ENCODE assay signal across 7 cellular contexts in the genomic region with DNA sequence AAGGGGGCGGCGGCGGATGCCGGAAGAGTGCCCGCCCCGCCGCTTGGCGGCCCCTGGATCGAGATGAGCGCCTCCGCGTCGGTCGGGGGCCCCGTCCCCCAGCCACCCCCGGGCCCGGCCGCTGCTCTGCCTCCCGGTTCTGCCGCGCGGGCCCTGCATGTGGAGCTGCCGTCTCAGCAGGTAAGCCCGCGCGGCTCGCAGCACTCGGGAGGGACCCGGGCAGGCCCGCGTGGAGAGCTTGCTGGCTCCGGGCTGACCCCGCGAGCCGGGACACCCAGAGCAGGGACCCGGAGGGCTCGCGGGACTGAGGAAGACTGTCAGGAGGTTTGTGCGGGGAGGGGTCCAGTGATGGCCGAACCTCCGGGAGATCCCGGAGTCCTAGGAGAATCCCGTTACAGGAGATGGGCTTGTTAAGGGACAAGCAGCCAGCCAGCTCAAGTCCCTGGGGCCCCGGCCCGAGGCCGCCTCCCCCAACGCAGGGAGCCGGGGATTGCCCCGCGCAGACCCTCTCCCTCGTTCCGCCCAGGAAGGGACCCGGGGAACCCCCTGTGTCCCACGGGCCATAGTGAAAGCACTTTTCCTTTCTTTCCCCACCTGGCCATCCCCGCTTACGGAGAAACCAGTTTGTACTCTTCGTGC. TPM values are rescaled to one million over a fixed set of nuclear protein-coding genes. Genes with fewer than 3 reads are reported as not detected.
DNase-seq lines count a peak whose midpoint lies in the region; ATAC-seq and TF ChIP-seq lines count a peak whose summit lies in the region.

No MANE protein-coding gene starts in this region.

- H3K9me3 ChIP-seq in heart right ventricle, result no peaks in the 10 kb centered on the region

- H3K36me3 ChIP-seq in heart right ventricle, result no peaks in the 10 kb centered on the region

- intact Hi-C loops in heart right ventricle (cut with DNase I) (no loop called here), sciatic nerve (cut with DNase I) (no loop called here)

- TF ChIP-seq CTCF in HFFc6 (IDR thresholded peaks at IDR 0.05) (no peak), heart right ventricle (IDR thresholded peaks at IDR 0.05) (no peak)

- H3K27ac ChIP-seq in heart right ventricle, result peak overlapping the region; percentile 68 to 98 (median 94)

- no peaks in the 10 kb centered on the region; the same call in 1 of the 2 replicates for H3K27me3 Mint-ChIP-seq in HFFc6 (ENCODE audit: insufficient read depth)

- DNase-seq in HFFc6, result peak; percentile 37
- DNase-seq in NCI-H460 (ENCODE audit: extremely low read depth, low read depth), result peak; percentile 1
- peak; percentile 17 for DNase-seq in activated gamma-delta T cell treated with anti-CD3 and anti-CD28 coated beads, Interleukin-2, amount 50 U/mL, for 16 hours (ENCODE audit: low read depth)
- DNase-seq in heart right ventricle, result peak; percentile 26 to 37
- DNase-seq in sciatic nerve (ENCODE audit: low spot score), result peak; percentile 73
- DNase-seq in GDM1 (lab: John Stamatoyannopoulos, UW), result no peak

- peak overlapping the region; percentile 92 for H3K27ac Mint-ChIP-seq in HFFc6

- peak overlapping the region; percentile 77 to 100 (median 94) for H3K4me3 ChIP-seq in heart right ventricle

- no peaks in the 10 kb centered on the region for H3K27me3 ChIP-seq in heart right ventricle

- H3K36me3 Mint-ChIP-seq in HFFc6 (ENCODE audit: low read depth), result no peaks in the 10 kb centered on the region

- WGBS in heart right ventricle, 2 donors, result 0 to 1% methylated on average over 45 to 57 of the region's 57 CpGs

- H3K4me1 Mint-ChIP-seq in HFFc6 (ENCODE audit: low read depth), result peaks cover 26% of the 10 kb centered on the region

- peak; percentile 9 for ATAC-seq in GM18502 (IDR thresholded peaks at IDR 0.05; ENCODE audit: poor library complexity, unreplicated experiment)
- peak; percentile 1 to 61 (median 10) for ATAC-seq in heart right ventricle
- no peak for ATAC-seq in sciatic nerve

- no peak overlapping the region for H3K4me3 Mint-ChIP-seq in HFFc6

- no peaks in the 10 kb centered on the region for H3K9me3 Mint-ChIP-seq in HFFc6

- H3K4me1 ChIP-seq in heart right ventricle, result peaks cover 7 to 49% (median 31%) of the 10 kb centered on the region in 9 donors

RNA-seq across cellular contexts. Expression of a gene that starts 0.5 kb away (rescaled TPM):
- 10 to 100 TPM in 4 of 6 experiments, 1 to 10 TPM in 2; 9.4 to 12.9 (median 10.7) TPM for total RNA-seq in HFFc6 (2021; fragmentation: NEBNext Ultra II Directional; extraction: Animal tissue kit (Norgen Biotek cat#: 25700))
- total RNA-seq in NCI-H460 (2014; rRNA removed; shearing (Covaris generic)), result 9.2 and 9.4 TPM in 2 replicates
- 3.4 and 10.7 TPM in 2 replicates for polyA plus RNA-seq in NCI-H460 (2014; cell fraction: nucleus; rRNA removed)
- total RNA-seq in heart right ventricle, result 10 to 100 TPM; 12.2 to 18.3 (median 14.7) TPM
- 1 to 10 TPM; 5.0 to 7.8 TPM for polyA plus RNA-seq in heart right ventricle
- 39.2 TPM for total RNA-seq in sciatic nerve

RNA-seq across cellular contexts. Expression of a gene that starts 46.9 kb away (rescaled TPM):
- under 1 TPM; 0.23 to 0.55 (median 0.36) TPM for total RNA-seq in HFFc6 (2021; fragmentation: NEBNext Ultra II Directional; extraction: Animal tissue kit (Norgen Biotek cat#: 25700))
- total RNA-seq in NCI-H460 (2014; rRNA removed; shearing (Covaris generic)), result 1.9 and 3.9 TPM in 2 replicates
- 6.2 and 6.6 TPM in 2 replicates for polyA plus RNA-seq in NCI-H460 (2014; cell fraction: nucleus; rRNA removed)
- total RNA-seq in heart right ventricle (10 to 100 TPM in 5 of 10 donors, 1 to 10 TPM in 5; 6.2 to 24.4 (median 10.3) TPM), sciatic nerve (20.3 TPM)
- polyA plus RNA-seq in heart right ventricle, result 10 to 100 TPM in 1 of 2 donors, 1 to 10 TPM in 1; 9.2 to 17.2 TPM
